ENCODE assay signal across 21 cellular contexts in the genomic region with DNA sequence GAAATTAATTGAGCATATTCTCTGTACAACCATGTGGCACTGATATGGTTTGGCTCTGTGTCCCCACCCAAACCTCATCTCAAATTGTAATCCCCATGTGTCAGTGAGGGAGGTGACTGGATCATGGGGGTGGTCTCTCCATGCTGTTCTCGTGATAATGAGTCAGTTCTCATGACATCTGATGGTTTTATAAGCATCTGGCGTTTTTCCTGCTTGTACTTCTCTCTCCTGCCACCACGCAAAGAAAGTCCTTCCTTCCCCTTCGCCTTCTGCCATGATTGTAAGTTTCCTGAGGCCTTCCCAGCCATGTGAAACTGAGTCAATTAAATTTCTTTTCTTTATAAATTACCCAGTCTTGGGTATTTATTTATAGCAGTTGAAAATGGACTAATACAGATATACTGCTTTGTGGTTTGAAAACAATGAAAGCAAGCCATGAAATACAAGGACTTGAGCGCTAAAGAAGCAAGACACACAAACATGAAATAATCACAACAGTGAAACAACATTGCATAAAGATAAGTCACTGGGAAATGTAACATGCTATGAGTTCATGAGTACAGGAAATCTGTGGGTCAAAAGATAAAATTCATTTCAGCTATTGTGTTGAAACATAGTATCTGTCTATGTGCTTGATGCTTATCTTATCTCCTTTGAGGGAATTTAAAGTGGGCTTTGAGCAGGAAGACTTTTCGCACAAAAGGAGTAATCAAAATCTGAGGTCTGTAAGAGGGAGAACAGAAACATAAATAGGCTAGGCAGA.
"Had no signal": no experiment of that assay in that cellular context is flagged by ENCODE, and none has a peak within 500 bp of the region (broad histone marks: within the 10 kb centered on the region; RNA-seq: fewer than 3 reads in every experiment).

No MANE protein-coding gene starts in this region.

- H3K27me3 Mint-ChIP-seq: dendritic cell treated with granulocyte-macrophage colony-stimulating factor and Interleukin-4, amounts not matched to agents 40 ng/mL and 50 ng/mL, for 4 days; progenitor cell of endocrine pancreas had no signal

- DNase-seq: activated CD4-positive, CD25-positive, alpha-beta regulatory T cell treated with anti-CD3 and anti-CD28 coated beads, Interleukin-2, amount 50 U/mL, for 72 hours; activated naive CD8-positive, alpha-beta T cell treated with anti-CD3 and anti-CD28 coated beads, Interleukin-2, amount 10 ng/mL, durations not matched to agents 7 days and 5 days; anterior cingulate cortex; glutamatergic neuron; kidney glomerular epithelial cell; nephron progenitor cell; occipital lobe; right lobe of liver; stimulated activated CD4-positive, alpha-beta T cell treated with anti-CD3 and anti-CD28 coated beads, Interleukin-4, amount 100 ng/mL, for 4 hours; stimulated activated CD8-positive, alpha-beta memory T cell treated with anti-CD3 and anti-CD28 coated beads, Interleukin-4, amount 100 ng/mL, for 48 hours; stimulated activated naive CD4-positive, alpha-beta T cell treated with Interleukin-2 at 50 U/mL for 16 hours; substantia nigra had no signal

- H3K4me3 Mint-ChIP-seq: activated naive CD8-positive, alpha-beta T cell treated with anti-CD3 and anti-CD28 coated beads, Interleukin-2, amount 10 ng/mL, durations not matched to agents 7 days and 5 days; activated T-helper 1 cell treated with anti-CD3 and anti-CD28 coated beads, Interleukin-12 subunit alpha, Interleukin-12 subunit beta, Interleukin-2, Interleukin-4 antibody, amounts not matched to agents 30 ng/mL and 10 ng/mL and 1 ng/mL, durations not matched to agents 14 hours and 24 hours and 36 hours; dendritic cell treated with granulocyte-macrophage colony-stimulating factor and Interleukin-4, amounts not matched to agents 40 ng/mL and 50 ng/mL, for 4 days; nephron progenitor cell had no signal

- H3K27ac ChIP-seq: breast epithelium, right lobe of liver, tibial nerve, vagina had no signal

- H3K27ac Mint-ChIP-seq: activated naive CD8-positive, alpha-beta T cell treated with anti-CD3 and anti-CD28 coated beads, Interleukin-2, amount 10 ng/mL, durations not matched to agents 7 days and 5 days; activated T-helper 1 cell treated with anti-CD3 and anti-CD28 coated beads, Interleukin-12 subunit alpha, Interleukin-12 subunit beta, Interleukin-2, Interleukin-4 antibody, amounts not matched to agents 30 ng/mL and 10 ng/mL and 1 ng/mL, durations not matched to agents 14 hours and 24 hours and 36 hours; dendritic cell treated with granulocyte-macrophage colony-stimulating factor and Interleukin-4, amounts not matched to agents 40 ng/mL and 50 ng/mL, for 4 days; nephron progenitor cell; progenitor cell of endocrine pancreas had no signal

- H3K36me3 ChIP-seq: breast epithelium, right lobe of liver, tibial nerve, vagina had no signal

- H3K4me1 ChIP-seq: breast epithelium, right lobe of liver, tibial nerve, vagina had no signal

- H3K9me3 Mint-ChIP-seq: activated T-helper 1 cell treated with anti-CD3 and anti-CD28 coated beads, Interleukin-12 subunit alpha, Interleukin-12 subunit beta, Interleukin-2, Interleukin-4 antibody, amounts not matched to agents 30 ng/mL and 10 ng/mL and 1 ng/mL, durations not matched to agents 14 hours and 24 hours and 36 hours; dendritic cell treated with granulocyte-macrophage colony-stimulating factor and Interleukin-4, amounts not matched to agents 40 ng/mL and 50 ng/mL, for 4 days had no signal

- H3K27me3 ChIP-seq: breast epithelium, right lobe of liver, tibial nerve, vagina had no signal

- H3K9me3 ChIP-seq: breast epithelium, right lobe of liver, tibial nerve, vagina had no signal

- ATAC-seq: esophagus mucosa, right lobe of liver had no signal

- H3K4me1 Mint-ChIP-seq: activated naive CD8-positive, alpha-beta T cell treated with anti-CD3 and anti-CD28 coated beads, Interleukin-2, amount 10 ng/mL, durations not matched to agents 7 days and 5 days had no signal

- H3K4me2 ChIP-seq: smooth muscle cell had no signal

- H3K4me3 ChIP-seq: breast epithelium, right lobe of liver, smooth muscle cell, tibial nerve, vagina had no signal

- FAIRE-seq: TTC549 had no signal

- H3K36me3 Mint-ChIP-seq: activated naive CD8-positive, alpha-beta T cell treated with anti-CD3 and anti-CD28 coated beads, Interleukin-2, amount 10 ng/mL, durations not matched to agents 7 days and 5 days had no signal
